In the genomic region with DNA sequence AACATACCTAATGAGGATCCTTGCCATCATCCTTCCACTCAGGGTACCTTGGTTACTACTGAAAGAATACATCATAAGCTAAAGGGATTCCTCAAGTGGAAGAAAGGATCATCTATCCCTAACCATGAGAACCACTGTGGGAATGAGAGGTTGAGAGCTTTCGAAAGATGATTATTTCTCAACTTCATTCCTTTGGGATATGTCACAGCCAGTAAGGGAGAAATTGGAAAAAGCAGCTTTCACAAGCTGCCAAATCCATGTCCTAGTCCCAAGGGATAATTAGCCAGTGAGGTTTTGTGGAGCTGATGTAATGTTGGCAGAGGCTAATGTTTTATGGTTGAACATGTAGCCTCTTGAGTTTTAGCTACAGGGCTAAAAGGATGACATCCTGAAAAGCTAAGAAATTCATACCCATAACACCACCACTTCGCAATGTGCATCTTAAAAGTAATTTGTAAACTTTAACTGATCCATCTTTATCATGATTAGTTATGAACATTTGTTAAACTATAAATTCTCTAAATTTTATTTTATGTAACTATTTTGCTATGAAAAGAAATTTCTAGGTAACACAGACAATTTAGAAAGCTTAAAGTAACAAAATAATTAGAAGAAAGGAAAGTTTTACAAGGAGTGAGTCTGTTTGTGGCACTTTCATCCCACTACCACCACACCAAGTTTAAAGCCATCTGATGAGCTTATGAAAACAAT, we compare ENCODE assay signal across 10 cellular contexts.
A peak's percentile ranks its signal among the peaks of the same experiment; 100 is the strongest.
DNase-seq lines count a peak whose midpoint lies in the region; ATAC-seq and TF ChIP-seq lines count a peak whose summit lies in the region.
"Had no signal": no experiment of that assay in that cellular context is flagged by ENCODE, and none has a peak within 500 bp of the region (broad histone marks: within the 10 kb centered on the region; RNA-seq: fewer than 3 reads in every experiment).

No MANE protein-coding gene starts in this region.

- H3K27me3 ChIP-seq in gastrocnemius medialis: no peaks in the 10 kb centered on the region

- DNase-seq in GM03348 (ENCODE audit: low spot score): peak; percentile 84
- DNase-seq in SK-N-MC (ENCODE audit: low read depth, low spot score): peak; percentile 66
- DNase-seq in glutamatergic neuron: no peak
- DNase-seq in gastrocnemius medialis: peak; percentile 19 to 47
- no peak for DNase-seq in effector CD4-positive, alpha-beta T cell
- no peak for DNase-seq in activated gamma-delta T cell (lab: John Stamatoyannopoulos, UW)
- DNase-seq in T-helper 2 cell: no peak
- no peak for DNase-seq in GM19238 (ENCODE audit: insufficient read length, low spot score)
- DNase-seq: stimulated activated naive CD4-positive, alpha-beta T cell had no signal

- in situ Hi-C loops in gastrocnemius medialis (cut with MboI; ENCODE audit: low sequenced_read_pairs in 4 of 4): no loop called here

- no peak for TF ChIP-seq POLR2A in gastrocnemius medialis (IDR thresholded peaks at IDR 0.05)

- TF ChIP-seq CTCF in glutamatergic neuron (IDR thresholded peaks at IDR 0.05; ENCODE audit: partially characterized antibody, unreplicated experiment) (no peak), gastrocnemius medialis (IDR thresholded peaks at IDR 0.05 in 4 of 5, conservative IDR thresholded peaks at IDR 0.05 in 1 of 5) (no peak)

- peak; percentile 76 to 81 for ATAC-seq in gastrocnemius medialis
- ATAC-seq: activated CD4-positive, CD25-positive, alpha-beta regulatory T cell treated with anti-CD3 and anti-CD28 coated beads, Interleukin-2, amount 50 U/mL, for 24 hours had no signal

- H3K36me3 ChIP-seq in SK-N-MC (ENCODE audit: insufficient read depth, low read length): no peaks in the 10 kb centered on the region
- no peaks in the 10 kb centered on the region for H3K36me3 ChIP-seq in gastrocnemius medialis

- H3K4me1 Mint-ChIP-seq in glutamatergic neuron (ENCODE audit: low read depth, unreplicated experiment): peaks cover 37% of the 10 kb centered on the region

- H3K4me3 ChIP-seq in SK-N-MC (no peak overlapping the region), gastrocnemius medialis (no peak overlapping the region)

- no peaks in the 10 kb centered on the region for H3K27me3 Mint-ChIP-seq in glutamatergic neuron (ENCODE audit: unreplicated experiment)

- no peak overlapping the region for H3K9ac ChIP-seq in SK-N-MC (ENCODE audit: insufficient read length)

- peaks cover 51 to 54% of the 10 kb centered on the region in 2 donors for H3K4me1 ChIP-seq in gastrocnemius medialis

- peak overlapping the region; percentile 72 for H3K27ac Mint-ChIP-seq in glutamatergic neuron (ENCODE audit: unreplicated experiment)

- intact Hi-C loops in gastrocnemius medialis (cut with DNase I; ENCODE audit: low total_unique reads): loop anchor here (2.0 to 5.0 kb wide), 3 partner anchors 42 to 140 kb away; a partner anchor contains a TSS

- no peak overlapping the region for H3K4me3 Mint-ChIP-seq in glutamatergic neuron (ENCODE audit: unreplicated experiment)

- H3K9me3 ChIP-seq in SK-N-MC (ENCODE audit: low read depth, low read length): no peaks in the 10 kb centered on the region
- H3K9me3 ChIP-seq in gastrocnemius medialis: no peaks in the 10 kb centered on the region

- peaks cover 6% of the 10 kb centered on the region for H3K9me3 Mint-ChIP-seq in glutamatergic neuron (ENCODE audit: unreplicated experiment)

- H3K27ac ChIP-seq in SK-N-MC (peak overlapping the region; percentile 58), gastrocnemius medialis (peak overlapping the region; percentile 68 to 78 (median 73))

- H3K36me3 Mint-ChIP-seq in glutamatergic neuron (ENCODE audit: unreplicated experiment): no peaks in the 10 kb centered on the region

Comparison
In these comparisons a context has a peak if more than half of its experiments do, and no peak if none do; other contexts are left out.
1. DNase-seq: peak in GM03348 (single experiment), SK-N-MC (single experiment) and gastrocnemius medialis (2 of 2); none in glutamatergic neuron (single experiment), effector CD4-positive, alpha-beta T cell (single experiment), activated gamma-delta T cell (single experiment), T-helper 2 cell (0 of 5) and GM19238 (single experiment).